In the genomic region with DNA sequence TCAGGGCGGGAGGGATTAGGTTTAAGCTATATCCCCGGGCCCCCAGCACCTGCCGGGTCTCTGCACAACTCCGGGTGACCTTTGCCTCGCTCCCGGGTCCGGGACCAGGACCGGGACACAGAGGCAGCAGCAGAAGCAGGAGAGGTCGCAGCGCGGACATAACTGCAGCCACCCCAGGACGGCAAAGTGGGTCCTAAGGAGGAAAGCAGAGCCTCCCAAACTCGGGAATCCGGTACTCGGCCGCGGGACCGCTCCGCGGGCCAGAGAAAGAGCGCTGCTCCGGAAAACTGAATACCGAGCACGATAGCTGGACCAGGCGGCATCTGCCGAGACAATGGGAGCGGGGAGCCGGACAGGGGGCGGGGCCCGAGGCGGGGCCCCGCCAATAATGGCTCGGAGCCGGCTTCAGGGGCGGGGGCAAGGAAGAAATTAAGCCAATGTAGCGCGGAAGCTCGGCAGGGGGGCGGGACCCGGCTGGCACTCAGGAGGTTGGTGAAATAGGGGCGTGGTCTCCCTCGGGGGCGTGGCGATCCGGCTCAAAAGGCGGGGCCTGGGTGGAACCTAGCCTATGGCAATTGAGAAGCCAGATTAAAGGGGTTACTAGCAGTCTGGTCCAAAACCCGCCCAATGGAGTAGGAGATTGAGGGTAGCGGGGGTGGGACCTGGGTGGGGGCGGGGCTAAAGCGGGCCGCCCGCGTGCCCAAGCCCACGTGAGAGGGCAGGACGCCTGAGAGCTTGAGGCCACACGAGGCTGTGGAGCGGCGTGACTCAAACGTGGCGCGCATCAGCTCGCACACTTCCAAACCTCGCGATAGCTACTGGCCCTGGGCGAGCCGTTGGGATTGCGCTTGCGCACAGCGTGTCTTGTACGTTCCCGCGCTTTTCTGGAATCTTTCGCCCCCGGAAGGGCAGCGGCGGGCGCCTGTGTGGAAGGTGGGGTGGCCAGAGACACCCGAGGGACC, we compare ENCODE assay signal across 8 cellular contexts. TPM values are rescaled to one million over a fixed set of nuclear protein-coding genes. Genes with fewer than 3 reads are reported as not detected.
A peak's percentile ranks its signal among the peaks of the same experiment; 100 is the strongest.
DNase-seq lines count a peak whose midpoint lies in the region; ATAC-seq and TF ChIP-seq lines count a peak whose summit lies in the region.

TSS of gene GPC2 (minus strand) at position 342 of the 962 bp plus-strand sequence. CDS start at position 160, 182 bp downstream.
TSS of gene STAG3 (plus strand) at position 879 of the 962 bp plus-strand sequence. CDS start 2,639 bp downstream, outside the sequence.

- peaks cover 0 to 4% of the 10 kb centered on the region in 2 experiments for H3K9me3 ChIP-seq in CD4-positive, CD25-positive, alpha-beta regulatory T cell (ENCODE audit: control insufficient read depth in 2 of 2, low read length in 2 of 2)
- no peaks in the 10 kb centered on the region for H3K9me3 ChIP-seq in ectodermal cell (ENCODE audit: control insufficient read depth, low read length)
- no peaks in the 10 kb centered on the region for H3K9me3 ChIP-seq in lung (ENCODE audit: control insufficient read depth in 2 of 2, insufficient read depth in 1 of 2, low read length in 1 of 2)

- H3K27me3 Mint-ChIP-seq in CD4-positive, CD25-positive, alpha-beta regulatory T cell = peaks cover 17% of the 10 kb centered on the region

- H3K27ac Mint-ChIP-seq in CD4-positive, CD25-positive, alpha-beta regulatory T cell = peak within 1 kb of the TSS; percentile 35 to 87 (median 83)

- H3K36me3 Mint-ChIP-seq in CD4-positive, CD25-positive, alpha-beta regulatory T cell = no peaks in the 10 kb centered on the region

- H3K4me1 Mint-ChIP-seq in CD4-positive, CD25-positive, alpha-beta regulatory T cell = peaks cover 8 to 65% (median 36%) of the 10 kb centered on the region in 4 donors

- H3K27me3 ChIP-seq in CD4-positive, CD25-positive, alpha-beta regulatory T cell (ENCODE audit: control insufficient read depth, insufficient read depth, low read length) = no peaks in the 10 kb centered on the region
- H3K27me3 ChIP-seq in ectodermal cell (ENCODE audit: control insufficient read depth, insufficient read depth, low read length, poor library complexity, severe bottlenecking) (no peaks in the 10 kb centered on the region), lung (ENCODE audit: control insufficient read depth, insufficient read depth) (no peaks in the 10 kb centered on the region)

- no peaks in the 10 kb centered on the region for H3K36me3 ChIP-seq in CD4-positive, CD25-positive, alpha-beta regulatory T cell (ENCODE audit: control insufficient read depth, insufficient read depth, low read length)
- H3K36me3 ChIP-seq in ectodermal cell (ENCODE audit: control insufficient read depth, insufficient read depth, low read length) = peaks cover 4% of the 10 kb centered on the region
- H3K36me3 ChIP-seq in lung (ENCODE audit: control insufficient read depth in 2 of 2, insufficient read depth in 2 of 2, low read length in 2 of 2) = no peaks in the 10 kb centered on the region

- H3K4me1 ChIP-seq in CD4-positive, CD25-positive, alpha-beta regulatory T cell (ENCODE audit: control insufficient read depth, insufficient read depth, low read length, poor library complexity, severe bottlenecking) = peaks cover 27% of the 10 kb centered on the region
- H3K4me1 ChIP-seq in ectodermal cell (ENCODE audit: control insufficient read depth, insufficient read depth, low read length) (no peaks in the 10 kb centered on the region), lung (ENCODE audit: control insufficient read depth in 2 of 2, insufficient read depth in 2 of 2, low read length in 2 of 2) (peaks cover 0 to 7% of the 10 kb centered on the region in 2 donors)

- no peak for TF ChIP-seq CTCF in lung (IDR thresholded peaks at IDR 0.05; ENCODE audit: control extremely low read depth, extremely low read depth)

- H3K4me3 ChIP-seq in CD4-positive, CD25-positive, alpha-beta regulatory T cell (ENCODE audit: low read depth, low read length) = peak within 1 kb of the TSS; percentile 51
- H3K4me3 ChIP-seq in ectodermal cell (ENCODE audit: insufficient read depth, low read depth, low read length) = peak within 1 kb of the TSS; percentile 96
- H3K4me3 ChIP-seq in lung = peak within 1 kb of the TSS; percentile 14

- peak; percentile 83 to 87 for ATAC-seq in CD4-positive, CD25-positive, alpha-beta regulatory T cell (ENCODE audit: low read depth in 2 of 2)
- ATAC-seq in GM19438 (IDR thresholded peaks at IDR 0.05; ENCODE audit: low read depth, unreplicated experiment) (peak; percentile 90), HG03565 (IDR thresholded peaks at IDR 0.05; ENCODE audit: unreplicated experiment) (peak; percentile 68), lung (ENCODE audit: insufficient read depth, low FRiP score) (peak; percentile 95)

- peaks cover 0 to 9% (median 0%) of the 10 kb centered on the region in 7 donors for H3K9me3 Mint-ChIP-seq in CD4-positive, CD25-positive, alpha-beta regulatory T cell

- WGBS in ectodermal cell, 2 experiments = 26% methylated on average over 78 of the region's 78 CpGs
- WGBS in lung, 2 donors = 3 to 5% methylated on average over 76 to 78 of the region's 78 CpGs

- peak; percentile 95 to 97 (median 95) for DNase-seq in CD4-positive, CD25-positive, alpha-beta regulatory T cell
- DNase-seq in NCI-H748 treated with DMSO at 0.1 percent for 48 hours (lab: John Stamatoyannopoulos, UW) = peak; percentile 92
- peak; percentile 99 for DNase-seq in activated CD4-positive, alpha-beta T cell treated with anti-CD3 and anti-CD28 coated beads, Interleukin-2, amount 50 U/mL, for 48 hours
- DNase-seq in lung (ENCODE audit: low spot score) = peak; percentile 95
- peak; percentile 94 to 97 (median 95) for DNase-seq in stimulated activated CD4-positive, alpha-beta T cell treated with anti-CD3 and anti-CD28 coated beads, TNF-alpha, amount 100 ng/mL, for 1 hour (ENCODE audit: low read depth in 3 of 3, low spot score in 1 of 3)

- H3K4me3 Mint-ChIP-seq in CD4-positive, CD25-positive, alpha-beta regulatory T cell = peak within 1 kb of the TSS; percentile 74 to 89 (median 80)

- H3K27ac ChIP-seq in CD4-positive, CD25-positive, alpha-beta regulatory T cell (ENCODE audit: insufficient read depth, low read length, poor library complexity, severe bottlenecking) = peak within 1 kb of the TSS; percentile 55
- H3K27ac ChIP-seq in ectodermal cell (ENCODE audit: insufficient read depth, low read depth, low read length, poor library complexity, severe bottlenecking) (peak within 1 kb of the TSS; percentile 36), lung (ENCODE audit: low read depth in 1 of 2, low read length in 1 of 2) (no peak within 1 kb of the TSS)

RNA-seq across cellular contexts. Expression of gene GPC2, which starts in this region (rescaled TPM):
- 7.0 TPM for total RNA-seq in CD4-positive, CD25-positive, alpha-beta regulatory T cell
- under 1 TPM in 3 of 4 donors, not detected in 1; 0.16 to 0.27 (median 0.23) TPM for polyA plus RNA-seq in CD4-positive, CD25-positive, alpha-beta regulatory T cell
- polyA plus RNA-seq in ectodermal cell (2013, experiment 1 of 4) = 64.0 TPM
- 54.8 TPM for polyA plus RNA-seq in ectodermal cell (2013, experiment 2 of 4)
- polyA plus RNA-seq in ectodermal cell (2013, experiment 3 of 4) = 58.2 TPM
- polyA plus RNA-seq in ectodermal cell (2013, experiment 4 of 4) = 59.1 TPM
- 1 to 10 TPM; 1.4 to 2.1 TPM for total RNA-seq in lung
- under 1 TPM; 0.61 to 0.68 TPM for polyA plus RNA-seq in lung

RNA-seq across cellular contexts. Expression of gene STAG3, which starts in this region (rescaled TPM):
- total RNA-seq in CD4-positive, CD25-positive, alpha-beta regulatory T cell = 6.2 TPM
- polyA plus RNA-seq in CD4-positive, CD25-positive, alpha-beta regulatory T cell = 1 to 10 TPM in 1 of 4 donors, under 1 TPM in 3; 0.53 to 4.0 (median 0.77) TPM
- polyA plus RNA-seq in ectodermal cell (2013, experiment 1 of 4) = 1.2 TPM
- 1.2 TPM for polyA plus RNA-seq in ectodermal cell (2013, experiment 2 of 4)
- 0.53 TPM for polyA plus RNA-seq in ectodermal cell (2013, experiment 3 of 4)
- 1.1 TPM for polyA plus RNA-seq in ectodermal cell (2013, experiment 4 of 4)
- total RNA-seq in lung = 1 to 10 TPM; 2.0 to 2.1 TPM
- polyA plus RNA-seq in lung = 1 to 10 TPM; 2.0 to 2.8 TPM

Comparison
In these comparisons a context has a peak if more than half of its experiments do, and no peak if none do; other contexts are left out.
1. H3K27ac ChIP-seq: peak in CD4-positive, CD25-positive, alpha-beta regulatory T cell (single experiment) and ectodermal cell (single experiment); none in lung (0 of 2).
2. H3K4me3 ChIP-seq: peak in every context shown above with its lines; median percentile 96 in ectodermal cell; 51 in CD4-positive, CD25-positive, alpha-beta regulatory T cell; 14 in lung.
3. Peak in every context shown above with its lines, with median percentiles within 50 percentile points of each other: ATAC-seq and DNase-seq.